ENCODE assay signal across 1 cellular context in genomic region chr17:4553669-4554068, GRCh38.
TF ChIP-seq lines count a peak whose summit lies in the region.

No MANE protein-coding gene starts in this region.

TF ChIP-seq in HCT116, 20 proteins besides CTCF, POLR2A, EP300 and RAD21:
- no peak for TF ChIP-seq MAX (IDR thresholded peaks at IDR 0.05)
- no peak for TF ChIP-seq SP1 (IDR thresholded peaks at IDR 0.05; ENCODE audit: low read depth)
- TF ChIP-seq CBX3 (IDR thresholded peaks at IDR 0.05; ENCODE audit: low read depth) = no peak
- TF ChIP-seq, protein P1, sequence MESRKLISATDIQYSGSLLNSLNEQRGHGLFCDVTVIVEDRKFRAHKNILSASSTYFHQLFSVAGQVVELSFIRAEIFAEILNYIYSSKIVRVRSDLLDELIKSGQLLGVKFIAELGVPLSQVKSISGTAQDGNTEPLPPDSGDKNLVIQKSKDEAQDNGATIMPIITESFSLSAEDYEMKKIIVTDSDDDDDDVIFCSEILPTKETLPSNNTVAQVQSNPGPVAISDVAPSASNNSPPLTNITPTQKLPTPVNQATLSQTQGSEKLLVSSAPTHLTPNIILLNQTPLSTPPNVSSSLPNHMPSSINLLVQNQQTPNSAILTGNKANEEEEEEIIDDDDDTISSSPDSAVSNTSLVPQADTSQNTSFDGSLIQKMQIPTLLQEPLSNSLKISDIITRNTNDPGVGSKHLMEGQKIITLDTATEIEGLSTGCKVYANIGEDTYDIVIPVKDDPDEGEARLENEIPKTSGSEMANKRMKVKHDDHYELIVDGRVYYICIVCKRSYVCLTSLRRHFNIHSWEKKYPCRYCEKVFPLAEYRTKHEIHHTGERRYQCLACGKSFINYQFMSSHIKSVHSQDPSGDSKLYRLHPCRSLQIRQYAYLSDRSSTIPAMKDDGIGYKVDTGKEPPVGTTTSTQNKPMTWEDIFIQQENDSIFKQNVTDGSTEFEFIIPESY (IDR thresholded peaks at IDR 0.05; ENCODE audit: extremely low read depth, insufficient replicate concordance, low read length) = no peak
- TF ChIP-seq EGR1 (IDR thresholded peaks at IDR 0.05; ENCODE audit: low read depth) = no peak
- no peak for TF ChIP-seq ZFX (IDR thresholded peaks at IDR 0.05)
- no peak for TF ChIP-seq ZNF274 (IDR thresholded peaks at IDR 0.05; ENCODE audit: low read depth, low read length)
- no peak for TF ChIP-seq REST (IDR thresholded peaks at IDR 0.05; ENCODE audit: low read depth)
- no peak for TF ChIP-seq JUND (IDR thresholded peaks at IDR 0.05)
- no peak for TF ChIP-seq POLR2AphosphoS5 (IDR thresholded peaks at IDR 0.05; ENCODE audit: low read depth, low read length)
- no peak for TF ChIP-seq SIN3A (IDR thresholded peaks at IDR 0.05; ENCODE audit: low read depth)
- no peak for TF ChIP-seq EZH2 (IDR thresholded peaks at IDR 0.05)
- TF ChIP-seq SRF (IDR thresholded peaks at IDR 0.05; ENCODE audit: low read depth) = no peak
- no peak for TF ChIP-seq CEBPB (IDR thresholded peaks at IDR 0.05; ENCODE audit: low read depth)
- no peak for TF ChIP-seq TCF7L2 (IDR thresholded peaks at IDR 0.05; ENCODE audit: borderline replicate concordance, extremely low read depth, insufficient read depth, insufficient read length)
